ENCODE assay signal across 26 cellular contexts in the genomic region with DNA sequence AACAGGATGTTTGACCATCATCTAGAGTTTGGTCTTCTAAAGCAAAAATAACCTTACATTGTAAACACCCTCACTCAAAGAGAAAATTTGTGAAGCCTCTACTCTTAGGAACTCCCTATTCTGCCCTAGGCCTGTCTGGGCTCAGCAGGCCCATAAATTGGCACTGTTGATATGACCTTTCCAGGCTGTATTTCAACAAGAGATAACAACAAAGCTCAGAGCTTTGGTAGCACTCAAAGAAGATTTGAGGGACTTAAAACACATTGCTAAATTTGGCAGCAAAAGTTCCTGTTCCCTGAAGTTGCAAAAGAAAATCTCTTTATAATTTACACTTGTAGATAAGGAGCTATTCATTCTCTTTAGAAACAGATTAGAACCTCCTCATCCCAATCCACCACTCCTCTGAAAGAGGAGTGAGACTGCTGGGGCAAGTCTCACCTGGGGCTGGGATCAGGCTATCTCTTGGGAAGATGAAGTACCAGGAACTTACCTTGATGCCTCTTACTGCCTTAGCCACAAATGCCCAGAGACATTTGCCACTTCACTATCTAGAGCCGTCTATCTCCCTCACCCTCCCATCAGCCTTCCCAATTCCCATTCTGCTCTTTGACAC.
A peak's percentile ranks its signal among the peaks of the same experiment; 100 is the strongest.
DNase-seq lines count a peak whose midpoint lies in the region; ATAC-seq and TF ChIP-seq lines count a peak whose summit lies in the region.
"Had no signal": no experiment of that assay in that cellular context is flagged by ENCODE, and none has a peak within 500 bp of the region (broad histone marks: within the 10 kb centered on the region; RNA-seq: fewer than 3 reads in every experiment).

No MANE protein-coding gene starts in this region.

- no peak for TF ChIP-seq EP300 in sigmoid colon (IDR thresholded peaks at IDR 0.05)

- intact Hi-C loops in left ventricle myocardium superior (cut with micrococcal nuclease) (no loop called here), sigmoid colon (cut with DNase I) (no loop called here)
- intact Hi-C loops in activated CD8-positive, alpha-beta T cell treated with anti-CD3 and anti-CD28 coated beads for 36 hours (cut with micrococcal nuclease) = no loop called here

- peak; percentile 25 for DNase-seq in ELF-1 (ENCODE audit: low read depth, low spot score)
- peak; percentile 74 for DNase-seq in endodermal cell
- no peak for DNase-seq in left ventricle myocardium superior
- no peak for DNase-seq in sigmoid colon
- no peak for DNase-seq in islet precursor cell
- DNase-seq in kidney tubule cell (ENCODE audit: low spot score) = no peak
- DNase-seq in activated CD8-positive, alpha-beta T cell treated with anti-CD3 and anti-CD28 coated beads for 36 hours = no peak
- DNase-seq: activated CD4-positive, alpha-beta T cell treated with anti-CD3 and anti-CD28 coated beads, Interleukin-2, amount 50 U/mL, for 48 hours; activated CD8-positive, alpha-beta memory T cell treated with anti-CD3 and anti-CD28 coated beads, Interleukin-2, amount 50 U/mL, for 4 hours; activated naive CD4-positive, alpha-beta T cell treated with anti-CD3 and anti-CD28 coated beads, Interleukin-2, amount 50 U/mL, for 16 hours; CD4-positive, CD25-positive, alpha-beta regulatory T cell; cortex of kidney; GM23248; HFFc6; lower lobe of right lung; NCI-H1105; NCI-H2029 treated with DMSO at 0.1 percent for 48 hours; NCI-H526 treated with DMSO at 0.1 percent for 48 hours; nephron progenitor cell; Peyer's patch; SJCRH30; stimulated activated CD4-positive, alpha-beta T cell treated with anti-CD3 and anti-CD28 coated beads, Interleukin-15, amount 100 ng/mL, for 24 hours; stimulated activated naive B cell treated with anti-CD40 and anti-IgM and Interleukin-4, amounts not matched to agents 10 μg/mL and 1 μg/mL and 100 μg/mL, for 72 hours had no signal

- H3K4me1 Mint-ChIP-seq in endodermal cell = peaks cover 43% of the 10 kb centered on the region
- H3K4me1 Mint-ChIP-seq in activated CD8-positive, alpha-beta T cell treated with anti-CD3 and anti-CD28 coated beads for 36 hours (ENCODE audit: low read depth) = no peaks in the 10 kb centered on the region
- H3K4me1 Mint-ChIP-seq: CD4-positive, CD25-positive, alpha-beta regulatory T cell had no signal

- TF ChIP-seq CTCF in endodermal cell (conservative IDR thresholded peaks at IDR 0.05) (no peak), sigmoid colon (IDR thresholded peaks at IDR 0.05) (no peak)
- no peak for TF ChIP-seq CTCF in activated CD8-positive, alpha-beta T cell treated with anti-CD3 and anti-CD28 coated beads for 36 hours (IDR thresholded peaks at IDR 0.05)

- H3K36me3 Mint-ChIP-seq in endodermal cell (ENCODE audit: low read depth) = peaks cover 17% of the 10 kb centered on the region
- no peaks in the 10 kb centered on the region for H3K36me3 Mint-ChIP-seq in activated CD8-positive, alpha-beta T cell treated with anti-CD3 and anti-CD28 coated beads for 36 hours (ENCODE audit: low read depth)
- H3K36me3 Mint-ChIP-seq: CD4-positive, CD25-positive, alpha-beta regulatory T cell; stimulated activated naive B cell treated with anti-CD40 and anti-IgM and Interleukin-4, amounts not matched to agents 10 μg/mL and 1 μg/mL and 100 μg/mL, for 72 hours had no signal

- peak overlapping the region; percentile 71 for H3K27ac Mint-ChIP-seq in endodermal cell
- H3K27ac Mint-ChIP-seq in activated CD8-positive, alpha-beta T cell treated with anti-CD3 and anti-CD28 coated beads for 36 hours = no peak overlapping the region
- H3K27ac Mint-ChIP-seq: CD4-positive, CD25-positive, alpha-beta regulatory T cell; HFFc6; nephron progenitor cell; stimulated activated naive B cell treated with anti-CD40 and anti-IgM and Interleukin-4, amounts not matched to agents 10 μg/mL and 1 μg/mL and 100 μg/mL, for 72 hours had no signal

- H3K4me3 Mint-ChIP-seq in endodermal cell = no peak overlapping the region
- H3K4me3 Mint-ChIP-seq in activated CD8-positive, alpha-beta T cell treated with anti-CD3 and anti-CD28 coated beads for 36 hours = no peak overlapping the region
- H3K4me3 Mint-ChIP-seq: CD4-positive, CD25-positive, alpha-beta regulatory T cell; HFFc6; nephron progenitor cell; stimulated activated naive B cell treated with anti-CD40 and anti-IgM and Interleukin-4, amounts not matched to agents 10 μg/mL and 1 μg/mL and 100 μg/mL, for 72 hours had no signal

- TF ChIP-seq POLR2A in sigmoid colon (IDR thresholded peaks at IDR 0.05) = no peak

- H3K27me3 Mint-ChIP-seq in endodermal cell (ENCODE audit: insufficient read depth) = no peaks in the 10 kb centered on the region
- H3K27me3 Mint-ChIP-seq in activated CD8-positive, alpha-beta T cell treated with anti-CD3 and anti-CD28 coated beads for 36 hours = peaks cover 2% of the 10 kb centered on the region

- H3K36me3 ChIP-seq in endodermal cell (ENCODE audit: control insufficient read depth, insufficient read depth, low read length) = peaks cover 77% of the 10 kb centered on the region
- peaks cover 0 to 14% (median 0%) of the 10 kb centered on the region in 4 donors for H3K36me3 ChIP-seq in sigmoid colon
- H3K36me3 ChIP-seq: Peyer's patch had no signal

- H3K27me3 ChIP-seq in endodermal cell (ENCODE audit: control insufficient read depth, insufficient read depth, low read length, poor library complexity, severe bottlenecking) (no peaks in the 10 kb centered on the region), sigmoid colon (no peaks in the 10 kb centered on the region)
- H3K27me3 ChIP-seq: Peyer's patch, SJCRH30 had no signal

- CTCF ChIA-PET in activated CD8-positive, alpha-beta T cell treated with anti-CD3 and anti-CD28 coated beads for 36 hours (lab: Charles Lee) = interaction anchor here (2.3 kb wide), 1 partner anchor 13 kb away, joined by 9 read pairs; no protein-coding TSS in a partner anchor

- WGBS in endodermal cell (ENCODE audit: insufficient coverage in 1 of 2, insufficient read length in 1 of 2), 2 experiments = 30 to 67% methylated on average over 1 of the region's 1 CpG
- 37 to 55% methylated on average over 1 of the region's 1 CpG for WGBS in sigmoid colon, 2 donors

- H3K4me1 ChIP-seq in endodermal cell (ENCODE audit: control insufficient read depth, insufficient read depth, low read length) = peaks cover 15% of the 10 kb centered on the region
- peaks cover 0 to 88% (median 80%) of the 10 kb centered on the region in 4 donors for H3K4me1 ChIP-seq in sigmoid colon
- H3K4me1 ChIP-seq: SJCRH30 had no signal

- ATAC-seq in left ventricle myocardium superior = peak; percentile 41
- no peak for ATAC-seq in GM18520 (IDR thresholded peaks at IDR 0.05; ENCODE audit: unreplicated experiment)
- ATAC-seq in activated CD8-positive, alpha-beta T cell treated with anti-CD3 and anti-CD28 coated beads for 36 hours = no peak
- ATAC-seq: activated CD4-positive, CD25-positive, alpha-beta regulatory T cell treated with anti-CD3 and anti-CD28 coated beads, Interleukin-2, amount 50 U/mL, for 24 hours; GM12878; lower lobe of right lung; stimulated activated naive B cell treated with anti-CD40 and anti-IgM and Interleukin-4, amounts not matched to agents 10 μg/mL and 1 μg/mL and 100 μg/mL, for 72 hours had no signal

- H3K4me3 ChIP-seq in endodermal cell (ENCODE audit: low read length) = no peak overlapping the region
- H3K4me3 ChIP-seq in sigmoid colon = no peak overlapping the region
- H3K4me3 ChIP-seq: GM12878, GM23248, lower lobe of right lung, Peyer's patch, SJCRH30 had no signal

- peak overlapping the region; percentile 35 for H3K9ac ChIP-seq in endodermal cell (ENCODE audit: extremely low read depth, low read length, poor library complexity, severe bottlenecking)
- H3K9ac ChIP-seq: GM23248 had no signal

- H3K27ac ChIP-seq in endodermal cell (ENCODE audit: low read depth, low read length) (no peak overlapping the region), sigmoid colon (peak overlapping the region; percentile 58 to 97 (median 93))
- H3K27ac ChIP-seq: GM23248, Peyer's patch, SJCRH30 had no signal

- H3K9me3 ChIP-seq in endodermal cell (ENCODE audit: control insufficient read depth, low read length) (peaks cover 9% of the 10 kb centered on the region), sigmoid colon (no peaks in the 10 kb centered on the region)
- H3K9me3 ChIP-seq: lower lobe of right lung, Peyer's patch, SJCRH30 had no signal

- POLR2A ChIA-PET in activated CD8-positive, alpha-beta T cell treated with anti-CD3 and anti-CD28 coated beads for 36 hours (lab: Charles Lee) = no interaction called here

- no peaks in the 10 kb centered on the region for H3K9me3 Mint-ChIP-seq in endodermal cell
- H3K9me3 Mint-ChIP-seq in activated CD8-positive, alpha-beta T cell treated with anti-CD3 and anti-CD28 coated beads for 36 hours = no peaks in the 10 kb centered on the region
- H3K9me3 Mint-ChIP-seq: HFFc6; nephron progenitor cell; stimulated activated naive B cell treated with anti-CD40 and anti-IgM and Interleukin-4, amounts not matched to agents 10 μg/mL and 1 μg/mL and 100 μg/mL, for 72 hours had no signal

Comparison
In these comparisons a context has a peak if more than half of its experiments do, and no peak if none do; other contexts are left out.
1. DNase-seq: peak in ELF-1 (single experiment) and endodermal cell (single experiment); none in left ventricle myocardium superior (single experiment), sigmoid colon (single experiment), islet precursor cell (single experiment), kidney tubule cell (single experiment) and activated CD8-positive, alpha-beta T cell treated with anti-CD3 and anti-CD28 coated beads for 36 hours (single experiment).